ENCODE assay signal across 27 cellular contexts in the genomic region with DNA sequence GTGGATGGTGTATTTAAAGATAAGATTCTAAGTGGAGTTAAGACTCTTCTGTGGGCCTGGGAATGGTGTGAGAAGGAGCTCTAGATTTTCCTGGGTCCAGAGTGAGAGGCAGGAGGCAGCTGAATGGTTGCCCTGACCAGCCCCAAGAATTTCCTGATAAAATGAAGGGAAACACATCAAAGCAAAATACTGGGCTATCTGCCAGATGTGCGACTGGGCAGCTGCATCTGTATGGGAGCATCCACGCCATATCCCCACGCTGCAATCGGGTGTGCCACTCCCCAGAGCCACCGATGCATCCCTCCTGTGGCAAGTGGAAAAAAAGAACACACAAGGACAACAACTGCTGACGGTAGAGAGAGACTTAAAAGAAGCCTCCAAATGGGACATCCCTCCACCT.
"Had no signal": no experiment of that assay in that cellular context is flagged by ENCODE, and none has a peak within 500 bp of the region (broad histone marks: within the 10 kb centered on the region; RNA-seq: fewer than 3 reads in every experiment).

No MANE protein-coding gene starts in this region.

- H3K9me3 Mint-ChIP-seq: immature natural killer cell; stimulated activated memory B cell treated with anti-CD40 and anti-IgM and Interleukin-4, amounts not matched to agents 10 μg/mL and 1 μg/mL and 100 μg/mL, for 72 hours had no signal

- DNase-seq: dorsolateral prefrontal cortex; effector CD8-positive, alpha-beta T cell; erythroblast; esophagus squamous epithelium; foreskin melanocyte; glutamatergic neuron; heart right ventricle; hypothalamus; immature natural killer cell; left ventricle myocardium superior; lower lobe of right lung; natural killer cell; occipital lobe; ovary; posterior cingulate gyrus; psoas muscle; right cardiac atrium; sigmoid colon; spleen; stimulated activated CD4-positive, alpha-beta T cell treated with anti-CD3 and anti-CD28 coated beads, Interleukin-4, amount 100 ng/mL, for 4 hours; stimulated activated naive CD8-positive, alpha-beta T cell treated with anti-CD3 and anti-CD28 coated beads, Interleukin-15, Interleukin-2, amounts not matched to agents 100 U/mL and 50 U/mL, for 24 hours; substantia nigra; testis; tibial artery; upper lobe of left lung had no signal

- H3K36me3 Mint-ChIP-seq: natural killer cell had no signal

- H3K4me1 ChIP-seq: heart right ventricle, lower lobe of right lung, psoas muscle, sigmoid colon, spleen, testis, tibial artery, upper lobe of left lung had no signal

- H3K4me1 Mint-ChIP-seq: stimulated activated memory B cell treated with anti-CD40 and anti-IgM and Interleukin-4, amounts not matched to agents 10 μg/mL and 1 μg/mL and 100 μg/mL, for 72 hours had no signal

- H3K9me3 ChIP-seq: esophagus squamous epithelium, heart right ventricle, lower lobe of right lung, ovary, psoas muscle, sigmoid colon, spleen, testis, tibial artery, upper lobe of left lung had no signal

- H3K27me3 ChIP-seq: dorsolateral prefrontal cortex, esophagus squamous epithelium, ovary, sigmoid colon, spleen, testis, tibial artery, upper lobe of left lung had no signal

- H3K36me3 ChIP-seq: esophagus squamous epithelium, heart right ventricle, lower lobe of right lung, ovary, sigmoid colon, spleen, tibial artery, upper lobe of left lung had no signal

- H3K27ac Mint-ChIP-seq: immature natural killer cell; natural killer cell; stimulated activated memory B cell treated with anti-CD40 and anti-IgM and Interleukin-4, amounts not matched to agents 10 μg/mL and 1 μg/mL and 100 μg/mL, for 72 hours had no signal

- H3K4me3 ChIP-seq: esophagus squamous epithelium, heart right ventricle, lower lobe of right lung, ovary, psoas muscle, sigmoid colon, skin epidermis, spleen, testis, tibial artery, upper lobe of left lung had no signal

- H3K27me3 Mint-ChIP-seq: stimulated activated memory B cell treated with anti-CD40 and anti-IgM and Interleukin-4, amounts not matched to agents 10 μg/mL and 1 μg/mL and 100 μg/mL, for 72 hours had no signal

- H3K27ac ChIP-seq: dorsolateral prefrontal cortex, esophagus squamous epithelium, heart right ventricle, lower lobe of right lung, ovary, psoas muscle, sigmoid colon, skin epidermis, spleen, testis, tibial artery, upper lobe of left lung had no signal

- ATAC-seq: heart right ventricle; left ventricle myocardium superior; lower lobe of right lung; natural killer cell; psoas muscle; right cardiac atrium; stimulated activated memory B cell treated with anti-CD40 and anti-IgM and Interleukin-4, amounts not matched to agents 10 μg/mL and 1 μg/mL and 100 μg/mL, for 72 hours; stimulated activated naive CD8-positive, alpha-beta T cell treated with anti-CD3 and anti-CD28 coated beads, Interleukin-15, Interleukin-2, amounts not matched to agents 100 U/mL and 50 U/mL, for 24 hours had no signal

- H3K4me3 Mint-ChIP-seq: immature natural killer cell; natural killer cell; stimulated activated memory B cell treated with anti-CD40 and anti-IgM and Interleukin-4, amounts not matched to agents 10 μg/mL and 1 μg/mL and 100 μg/mL, for 72 hours had no signal
